In the genomic region with DNA sequence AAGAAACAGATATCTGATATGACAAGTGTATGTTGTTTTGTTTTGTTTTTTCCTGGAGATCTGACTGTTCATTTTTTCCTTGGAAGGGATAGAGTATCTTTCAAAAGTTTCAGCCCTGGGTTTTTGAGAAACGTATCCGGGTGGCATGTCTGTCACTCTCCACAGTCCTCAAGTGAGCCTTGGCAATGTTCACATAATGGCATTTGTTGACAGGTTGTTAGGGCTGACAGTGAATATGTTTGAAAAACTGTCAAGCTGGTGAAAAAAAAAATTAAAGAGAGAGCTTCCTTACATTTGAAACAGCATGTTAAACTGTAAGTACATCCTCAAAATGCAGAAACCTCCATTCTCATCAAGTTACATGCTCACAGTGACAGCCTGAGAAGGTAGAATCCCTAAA, we compare ENCODE assay signal across 24 cellular contexts.
"Had no signal": no experiment of that assay in that cellular context is flagged by ENCODE, and none has a peak within 500 bp of the region (broad histone marks: within the 10 kb centered on the region; RNA-seq: fewer than 3 reads in every experiment).

No MANE protein-coding gene starts in this region.

- H3K9me3 ChIP-seq: colonic mucosa, esophagus muscularis mucosa, esophagus squamous epithelium, gastrocnemius medialis had no signal

- H3K4me3 Mint-ChIP-seq: dendritic cell treated with granulocyte-macrophage colony-stimulating factor and Interleukin-4, amounts not matched to agents 40 ng/mL and 50 ng/mL, for 4 days; effector memory CD8-positive, alpha-beta T cell; endodermal cell had no signal

- H3K27me3 Mint-ChIP-seq: dendritic cell treated with granulocyte-macrophage colony-stimulating factor and Interleukin-4, amounts not matched to agents 40 ng/mL and 50 ng/mL, for 4 days had no signal

- H3K27ac ChIP-seq: colonic mucosa, coronary artery, dorsolateral prefrontal cortex, epithelial cell of prostate, esophagus muscularis mucosa, esophagus squamous epithelium, foreskin keratinocyte, gastrocnemius medialis, gastroesophageal sphincter, heart left ventricle, heart right ventricle had no signal

- H3K27ac Mint-ChIP-seq: dendritic cell treated with granulocyte-macrophage colony-stimulating factor and Interleukin-4, amounts not matched to agents 40 ng/mL and 50 ng/mL, for 4 days; effector memory CD8-positive, alpha-beta T cell; endodermal cell had no signal

- H3K4me1 Mint-ChIP-seq: endodermal cell had no signal

- DNase-seq: colonic mucosa; cortex of kidney; dermis blood vessel endothelial cell; dorsolateral prefrontal cortex; effector CD4-positive, alpha-beta T cell; effector CD8-positive, alpha-beta T cell; effector memory CD4-positive, alpha-beta T cell; effector memory CD8-positive, alpha-beta T cell; endodermal cell; erythroblast; esophagus squamous epithelium; foreskin fibroblast; foreskin keratinocyte; foreskin melanocyte; gastrocnemius medialis; glutamatergic neuron; head of caudate nucleus; heart left ventricle; heart right ventricle had no signal

- H3K4me3 ChIP-seq: colonic mucosa, coronary artery, dorsolateral prefrontal cortex, esophagus muscularis mucosa, esophagus squamous epithelium, gastrocnemius medialis, gastroesophageal sphincter, heart left ventricle, heart right ventricle had no signal

- H3K36me3 ChIP-seq: colonic mucosa, esophagus muscularis mucosa, esophagus squamous epithelium, gastrocnemius medialis, gastroesophageal sphincter, heart left ventricle, heart right ventricle had no signal

- H3K27me3 ChIP-seq: colonic mucosa, esophagus squamous epithelium, gastrocnemius medialis, gastroesophageal sphincter had no signal
